ENCODE assay signal across 15 cellular contexts in the genomic region with DNA sequence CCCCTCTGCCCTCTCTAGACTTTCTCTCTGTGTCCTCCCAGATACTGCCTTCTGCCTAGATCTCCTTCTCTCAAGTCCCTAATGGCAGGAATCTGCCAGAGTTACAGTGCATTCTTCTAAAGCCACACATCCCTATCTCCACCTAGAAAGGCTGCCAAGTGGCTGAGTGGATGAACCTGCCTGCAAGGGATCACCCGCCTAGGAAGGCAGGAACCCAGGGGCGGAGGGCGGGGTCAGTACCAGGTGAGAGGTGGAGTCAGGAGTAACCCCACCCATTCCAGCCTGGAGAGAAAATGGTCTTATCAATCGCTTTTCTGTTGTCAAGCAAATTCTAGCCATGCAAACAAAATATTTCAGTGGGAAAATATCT.
A peak's percentile ranks its signal among the peaks of the same experiment; 100 is the strongest.
DNase-seq lines count a peak whose midpoint lies in the region; ATAC-seq, FAIRE-seq and TF ChIP-seq lines count a peak whose summit lies in the region.
"Had no signal": no experiment of that assay in that cellular context is flagged by ENCODE, and none has a peak within 500 bp of the region (broad histone marks: within the 10 kb centered on the region; RNA-seq: fewer than 3 reads in every experiment).

No MANE protein-coding gene starts in this region.

- TF ChIP-seq RAD21 in A549 (conservative IDR thresholded peaks at IDR 0.05 in 1 of 2, IDR thresholded peaks at IDR 0.05 in 1 of 2) = no peak

- ATAC-seq in A549 = no peak
- no peak for ATAC-seq in HG03097 (IDR thresholded peaks at IDR 0.05; ENCODE audit: low FRiP score, unreplicated experiment)
- no peak for ATAC-seq in stimulated activated naive CD8-positive, alpha-beta T cell treated with anti-CD3 and anti-CD28 coated beads, Interleukin-15, Interleukin-2, amounts not matched to agents 100 U/mL and 50 U/mL, for 24 hours
- ATAC-seq in GM18520 (IDR thresholded peaks at IDR 0.05; ENCODE audit: unreplicated experiment) = no peak

- TF ChIP-seq EP300 in A549 (IDR thresholded peaks at IDR 0.05) = no peak

- H3K4me2 ChIP-seq in A549 = peak overlapping the region; percentile 22; the same call in 1 of the 3 replicates

- FAIRE-seq in A549 (lab: Jason Lieb, UNC) = no peak

- CTCF ChIA-PET in A549 (lab: Yijun Ruan, JAX) = interaction anchor here (1.3 to 3.9 kb wide), 6 partner anchors 11 to 223 kb away, joined by 3 to 15 read pairs (median 5); no protein-coding TSS in a partner anchor

- peaks cover 100% of the 10 kb centered on the region for H3K4me1 ChIP-seq in A549

- no peaks in the 10 kb centered on the region for H3K9me3 ChIP-seq in A549

- no peak for DNase-seq in A549 (ENCODE audit: low read depth in 1 of 2, low spot score in 1 of 2)
- peak; percentile 43 for DNase-seq in EL
- peak; percentile 44 for DNase-seq in SW480 (ENCODE audit: low spot score)
- peak; percentile 91 for DNase-seq in islet precursor cell
- DNase-seq in stimulated activated naive CD8-positive, alpha-beta T cell treated with anti-CD3 and anti-CD28 coated beads, Interleukin-15, Interleukin-2, amounts not matched to agents 100 U/mL and 50 U/mL, for 24 hours = no peak
- DNase-seq in HPDE6-E6E7 (ENCODE audit: extremely low spot score) = no peak
- DNase-seq: activated CD8-positive, alpha-beta memory T cell treated with anti-CD3 and anti-CD28 coated beads for 24 hours; anterior cingulate cortex; C1 segment of cervical spinal cord; DMS79 treated with DMSO at 0.1 percent for 48 hours; NCI-H2029; NK-92 treated with Interleukin-12 subunit alpha and Interleukin-12 subunit beta, amount 100 ng/mL, for 24 hours had no signal

- POLR2A ChIA-PET in A549 (lab: Yijun Ruan, JAX) = no interaction called here

- no peak overlapping the region for H3K4me3 ChIP-seq in A549
- H3K4me3 ChIP-seq: skin epidermis had no signal

- WGBS in A549 (ENCODE audit: missing lambda C conversion rate) = 87% methylated on average over 4 of the region's 4 CpGs

- peak overlapping the region; percentile 99; a peak in 5 of 6 replicates for H3K27ac ChIP-seq in A549

- TF ChIP-seq CTCF in A549 (IDR thresholded peaks at IDR 0.05) = no peak

- TF ChIP-seq POLR2A in A549 (IDR thresholded peaks at IDR 0.05; ENCODE audit: low read length) = no peak

TF ChIP-seq in A549, 52 proteins besides CTCF, POLR2A, EP300 and RAD21:
- TF ChIP-seq RFX5 (IDR thresholded peaks at IDR 0.05) = no peak
- no peak for TF ChIP-seq FOSB (CRISPR knock-in tag; IDR thresholded peaks at IDR 0.05)
- TF ChIP-seq GATA3 (IDR thresholded peaks at IDR 0.05; ENCODE audit: borderline replicate concordance) = no peak
- no peak for TF ChIP-seq MYC (IDR thresholded peaks at IDR 0.05; ENCODE audit: borderline replicate concordance, low read length)
- no peak for TF ChIP-seq MAX (IDR thresholded peaks at IDR 0.05)
- no peak for TF ChIP-seq HOXB13 (CRISPR knock-in tag; IDR thresholded peaks at IDR 0.05; ENCODE audit: low read depth)
- TF ChIP-seq ESRRA (IDR thresholded peaks at IDR 0.05; ENCODE audit: borderline replicate concordance, low read length) = no peak
- no peak for TF ChIP-seq NR3C1 (IDR thresholded peaks at IDR 0.05)
- TF ChIP-seq CEBPB (IDR thresholded peaks at IDR 0.05) = no peak
- no peak for TF ChIP-seq NPAS2 (CRISPR knock-in tag; IDR thresholded peaks at IDR 0.05; ENCODE audit: borderline replicate concordance)
- TF ChIP-seq MAZ (IDR thresholded peaks at IDR 0.05; ENCODE audit: borderline replicate concordance, low read depth, low read length) = no peak
- no peak for TF ChIP-seq MAFK (IDR thresholded peaks at IDR 0.05; ENCODE audit: partially characterized antibody)

Comparison
In these comparisons a context has a peak if more than half of its experiments do, and no peak if none do; other contexts are left out.
1. DNase-seq: peak in EL (single experiment), SW480 (single experiment) and islet precursor cell (single experiment); none in A549 (0 of 2), stimulated activated naive CD8-positive, alpha-beta T cell treated with anti-CD3 and anti-CD28 coated beads, Interleukin-15, Interleukin-2, amounts not matched to agents 100 U/mL and 50 U/mL, for 24 hours (single experiment) and HPDE6-E6E7 (single experiment).